Comparison of ENCODE assay signal across 8 cellular contexts in the genomic region with DNA sequence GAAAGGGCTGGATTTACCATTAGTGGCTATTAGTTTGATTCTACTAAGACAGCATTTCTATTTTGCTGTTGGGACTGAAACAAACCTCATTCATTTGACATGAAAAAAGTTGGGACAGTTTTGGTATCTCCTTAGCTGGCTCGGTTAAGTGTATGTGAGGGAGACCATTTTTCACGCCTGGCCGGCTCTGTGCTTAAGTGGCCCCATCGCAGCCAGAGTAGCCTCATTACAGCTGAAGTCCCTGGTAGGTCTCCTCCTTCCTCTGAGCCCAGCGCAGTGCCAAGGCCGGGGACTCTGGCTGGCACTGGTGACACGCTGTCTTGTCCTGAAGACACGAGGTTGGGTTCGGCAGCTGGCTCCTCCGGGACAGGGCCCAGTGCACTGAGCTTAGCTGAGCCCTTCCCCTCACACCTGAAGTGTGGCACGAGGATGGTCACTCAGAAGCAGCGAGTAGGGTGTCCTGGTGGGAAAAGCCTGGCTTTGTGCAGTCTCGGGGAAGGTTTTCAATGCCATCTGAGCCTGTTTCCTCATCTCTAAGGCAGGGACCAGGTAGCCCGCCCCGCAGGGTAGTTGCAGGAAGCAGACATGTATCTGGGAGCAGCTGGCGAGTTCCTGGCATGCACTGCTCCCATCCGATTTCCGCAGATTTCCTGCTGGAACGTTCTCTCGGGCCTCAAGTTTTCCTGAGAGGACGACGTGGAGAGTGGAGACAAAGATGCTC.
DNase-seq lines count a peak whose midpoint lies in the region; ATAC-seq and TF ChIP-seq lines count a peak whose summit lies in the region.

No MANE protein-coding gene starts in this region.

- WGBS in body of pancreas, 2 donors, result 50 to 57% methylated on average over 16 to 22 of the region's 22 CpGs
- 69 to 82% methylated on average over 15 to 22 of the region's 22 CpGs for WGBS in lower leg skin, 2 donors
- WGBS in aorta, 2 donors, result 54 to 61% methylated on average over 22 of the region's 22 CpGs

- H4K20me1 ChIP-seq in DND-41 (ENCODE audit: insufficient read depth, low read length), result no peaks in the 10 kb centered on the region
- H4K20me1 ChIP-seq in KMS-11 (ENCODE audit: insufficient read depth), result no peaks in the 10 kb centered on the region

- H3K9ac ChIP-seq in DND-41 (ENCODE audit: low read depth, low read length) (peak overlapping the region; percentile 66), KMS-11 (peak overlapping the region; percentile 94)

- H2AFZ ChIP-seq in DND-41 (ENCODE audit: low read depth, low read length) (peak overlapping the region; percentile 96), KMS-11 (ENCODE audit: low read depth) (peak overlapping the region; percentile 94)

- H3K4me3 ChIP-seq in DND-41 (ENCODE audit: low read depth in 1 of 2, low read length in 2 of 2) (peak overlapping the region; percentile 33 to 78; a peak in 3 of 4 replicates), KMS-11 (IDR thresholded peaks at IDR 0.05; ENCODE audit: insufficient read depth, low read depth, low read length) (peak overlapping the region; percentile 17), body of pancreas (peak overlapping the region; percentile 45 to 94), lower leg skin (ENCODE audit: low read depth, poor library complexity, severe bottlenecking) (peak overlapping the region; percentile 65), aorta (ENCODE audit: low read length in 2 of 2) (peak overlapping the region; percentile 43 to 58)

- H3K27me3 ChIP-seq in DND-41 (ENCODE audit: insufficient read depth, low read length, poor library complexity) (no peaks in the 10 kb centered on the region), KMS-11 (ENCODE audit: insufficient read depth, low read depth) (no peaks in the 10 kb centered on the region), body of pancreas (no peaks in the 10 kb centered on the region), aorta (ENCODE audit: control insufficient read depth in 1 of 2, insufficient read depth in 2 of 2, low read length in 1 of 2) (no peaks in the 10 kb centered on the region)

- intact Hi-C loops in body of pancreas (cut with DNase I) (no loop called here), lower leg skin (cut with DNase I; ENCODE audit: low total_unique reads) (no loop called here), aorta (cut with DNase I) (loop anchor here (5.0 to 10.0 kb wide), 3 partner anchors 188 to 298 kb away; a partner anchor contains a TSS)

- POLR2A ChIA-PET in GM10248 (lab: Yijun Ruan, JAX), result interaction anchor here (0.7 to 1.0 kb wide), 2 partner anchors 13 to 51 kb away, joined by 3 read pairs; no protein-coding TSS in a partner anchor

- H3K4me1 ChIP-seq in DND-41 (ENCODE audit: insufficient read depth, low read length), result peaks cover 32% of the 10 kb centered on the region
- H3K4me1 ChIP-seq in KMS-11 (ENCODE audit: low read depth, poor library complexity, severe bottlenecking), result peaks cover 26% of the 10 kb centered on the region
- H3K4me1 ChIP-seq in body of pancreas, result peaks cover 23% of the 10 kb centered on the region
- no peaks in the 10 kb centered on the region for H3K4me1 ChIP-seq in aorta (ENCODE audit: control insufficient read depth in 1 of 2, insufficient read depth in 2 of 2, low read length in 2 of 2)

- TF ChIP-seq POLR2A in body of pancreas (IDR thresholded peaks at IDR 0.05) (no peak), lower leg skin (IDR thresholded peaks at IDR 0.05) (no peak)

- no peaks in the 10 kb centered on the region; the same call in 1 of the 2 replicates for H3K79me2 ChIP-seq in DND-41 (ENCODE audit: insufficient read depth, low read length)
- peaks cover 52% of the 10 kb centered on the region; the same call in 1 of the 2 replicates for H3K79me2 ChIP-seq in KMS-11 (ENCODE audit: insufficient read depth, low read depth)

- CTCF ChIA-PET in GM10248 (lab: Yijun Ruan, JAX), result interaction anchor here (0.7 to 2.1 kb wide), 14 partner anchors 8 to 194 kb away, joined by 3 to 15 read pairs (median 4); no protein-coding TSS in a partner anchor

- DNase-seq in DND-41, result no peak
- DNase-seq in body of pancreas, result peak; percentile 50 to 59 (median 54)
- peak in 1 of 2 donors; percentile 87 for DNase-seq in lower leg skin (ENCODE audit: low spot score in 2 of 2)
- DNase-seq in aorta, result peak in 1 of 2 donors; percentile 64
- no peak for DNase-seq in GM10248 (ENCODE audit: extremely low spot score)

- H3K27ac ChIP-seq in DND-41 (ENCODE audit: low read length) (peak overlapping the region; percentile 82), KMS-11 (peak overlapping the region; percentile 98), body of pancreas (peak overlapping the region; percentile 85 to 98 (median 90)), aorta (ENCODE audit: low read depth in 1 of 2, low read length in 2 of 2) (peak overlapping the region in 1 of 2 donors; percentile 88)

- ATAC-seq in DND-41 (ENCODE audit: insufficient read depth, low read depth) (peak; percentile 23), GM21390 (IDR thresholded peaks at IDR 0.05; ENCODE audit: unreplicated experiment) (peak; percentile 7), body of pancreas (peak; percentile 34), aorta (ENCODE audit: low FRiP score) (peak; percentile 27), GM18519 (IDR thresholded peaks at IDR 0.05; ENCODE audit: low FRiP score, unreplicated experiment) (no peak)

- H3K4me2 ChIP-seq in DND-41 (ENCODE audit: insufficient read depth, low read length) (peak overlapping the region; percentile 95), KMS-11 (peak overlapping the region; percentile 98)

- H3K36me3 ChIP-seq in DND-41 (ENCODE audit: insufficient read depth, low read length) (no peaks in the 10 kb centered on the region), KMS-11 (ENCODE audit: insufficient read depth) (no peaks in the 10 kb centered on the region), body of pancreas (replicated peaks in 1 of 2; ENCODE audit: insufficient read depth in 1 of 2, low read depth in 2 of 2) (no peaks in the 10 kb centered on the region), aorta (ENCODE audit: control insufficient read depth in 1 of 2, insufficient read depth in 2 of 2, low read length in 1 of 2) (no peaks in the 10 kb centered on the region)

- H3K9me3 ChIP-seq in DND-41 (ENCODE audit: insufficient read depth, low read length, severe bottlenecking) (no peaks in the 10 kb centered on the region), body of pancreas (no peaks in the 10 kb centered on the region), aorta (ENCODE audit: control insufficient read depth, low read length) (no peaks in the 10 kb centered on the region)

- TF ChIP-seq CTCF in DND-41 (IDR thresholded peaks at IDR 0.05; ENCODE audit: borderline replicate concordance, extremely low read depth, low read length, poor library complexity, severe bottlenecking) (no peak), KMS-11 (conservative IDR thresholded peaks at IDR 0.05; ENCODE audit: low read depth, low read length) (no peak), body of pancreas (IDR thresholded peaks at IDR 0.05) (no peak), lower leg skin (IDR thresholded peaks at IDR 0.05) (no peak), GM10248 (IDR thresholded peaks at IDR 0.05; ENCODE audit: control extremely low read depth, extremely low read depth, low read depth, missing control alignments) (no peak)

Comparison
In these comparisons a context has a peak if more than half of its experiments do, and no peak if none do; other contexts are left out.
1. DNase-seq: peak in body of pancreas (4 of 4); none in DND-41 (single experiment) and GM10248 (single experiment).
2. H3K4me3 ChIP-seq: peak in every context shown above with its lines; median percentile 70 in body of pancreas; 65 in lower leg skin; 56 in DND-41; 50 in aorta; 17 in KMS-11.
3. intact Hi-C loops: an anchor here in aorta (5.0 to 10.0 kb wide); none called in body of pancreas and lower leg skin.